14 cellular contexts compared by ENCODE assay signal in the genomic region with DNA sequence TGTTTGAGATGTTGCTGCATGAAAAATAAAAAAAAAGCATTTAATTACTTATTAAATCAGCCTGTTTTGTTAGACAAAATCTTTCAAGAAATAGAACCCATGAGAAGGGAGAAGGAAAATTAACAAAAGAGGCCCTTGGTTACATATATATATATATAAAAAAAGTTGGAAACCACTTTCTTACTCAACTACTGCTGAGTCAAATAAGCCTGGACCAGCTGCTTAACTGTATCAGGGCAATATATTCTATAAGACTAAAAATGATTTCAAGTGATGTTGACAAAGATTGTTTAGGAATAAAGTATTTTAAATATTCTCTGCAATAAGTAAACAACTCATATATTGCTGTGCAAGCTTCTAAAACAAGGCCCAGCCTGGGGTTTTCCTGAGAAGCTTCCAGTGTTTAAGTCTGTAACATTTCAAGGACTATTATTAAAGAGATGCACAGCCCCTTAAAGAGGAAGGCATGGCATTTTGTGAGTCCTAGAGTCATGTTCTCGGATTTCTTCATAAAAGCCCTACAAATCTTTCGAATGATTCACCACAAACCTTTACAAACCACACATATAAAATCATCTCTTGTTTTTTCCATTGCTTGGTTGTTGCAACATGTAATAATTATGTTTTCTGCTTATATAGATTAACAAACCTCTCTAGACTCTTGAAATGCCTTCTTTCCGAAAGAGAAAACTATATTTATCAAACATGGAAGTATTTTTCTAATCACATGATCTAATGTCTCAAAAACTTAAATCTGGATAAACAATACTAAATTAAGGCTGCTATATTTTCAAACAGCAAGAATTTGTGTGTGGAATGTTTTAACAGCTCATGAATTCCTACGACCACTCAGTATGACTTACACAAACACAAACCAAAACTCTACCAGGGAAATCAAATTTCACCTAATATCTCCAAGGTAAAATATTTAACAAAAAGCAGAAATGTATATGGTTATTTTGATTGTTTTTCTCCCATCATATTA. TPM values are rescaled to one million over a fixed set of nuclear protein-coding genes. Genes with fewer than 3 reads are reported as not detected.
A peak's percentile ranks its signal among the peaks of the same experiment; 100 is the strongest.
DNase-seq lines count a peak whose midpoint lies in the region; ATAC-seq, FAIRE-seq and TF ChIP-seq lines count a peak whose summit lies in the region.
"Had no signal": no experiment of that assay in that cellular context is flagged by ENCODE, and none has a peak within 500 bp of the region (broad histone marks: within the 10 kb centered on the region; RNA-seq: fewer than 3 reads in every experiment).

No MANE protein-coding gene starts in this region.

- no TSS peak for BruUV-seq in HepG2 (replicated peaks; lab: Mats Ljungman, UMichigan)

- peak overlapping the region; percentile 36 for H3K27ac Mint-ChIP-seq in mesothelial cell of epicardium

- ATAC-seq in HepG2, result no peak
- ATAC-seq in HG02870 (IDR thresholded peaks at IDR 0.05; ENCODE audit: unreplicated experiment), result no peak
- ATAC-seq: Panc1 had no signal

- no peaks in the 10 kb centered on the region for H3K27me3 Mint-ChIP-seq in mesothelial cell of epicardium (ENCODE audit: low read depth)

- CTCF ChIA-PET in HepG2 (lab: Yijun Ruan, JAX; ENCODE audit: low intra/inter-chr PET ratio, low total read pairs), result no interaction called here

- no peaks in the 10 kb centered on the region for H3K9me3 Mint-ChIP-seq in mesothelial cell of epicardium

- TF ChIP-seq EP300 in HepG2 (IDR thresholded peaks at IDR 0.05; ENCODE audit: low read depth in 2 of 2, low read length in 2 of 2) (no peak), HepG2 (CRISPR knock-in tag; IDR thresholded peaks at IDR 0.05; ENCODE audit: borderline replicate concordance) (no peak)

- no peaks in the 10 kb centered on the region for H3K36me3 Mint-ChIP-seq in mesothelial cell of epicardium

- H3K9me3 ChIP-seq in HepG2 (ENCODE audit: low read length), result no peaks in the 10 kb centered on the region

- in situ Hi-C loops in HepG2 (cut with HindIII; ENCODE audit: extremely low pct_ligation_motif_present, low pct_unique_long_range_greater_than_20kb), result no loop called here

- FAIRE-seq in HepG2 (lab: Jason Lieb, UNC), result no peak
- FAIRE-seq: GM12892 had no signal

- H3K4me2 ChIP-seq in HepG2 (ENCODE audit: low read depth, low read length), result no peak overlapping the region

- no peak for TF ChIP-seq POLR2A in HepG2 (IDR thresholded peaks at IDR 0.05; ENCODE audit: insufficient read depth in 1 of 2, low read depth in 2 of 2, low read length in 2 of 2)

- no peaks in the 10 kb centered on the region for H3K79me2 ChIP-seq in HepG2 (ENCODE audit: insufficient read depth, low read length)

- POLR2A ChIA-PET in HepG2 (lab: Yijun Ruan, JAX), result no interaction called here

- peaks cover 1 to 9% of the 10 kb centered on the region in 2 experiments; a peak in 4 of 5 replicates for H3K27me3 ChIP-seq in HepG2 (ENCODE audit: control insufficient read depth in 1 of 2, insufficient read depth in 2 of 2, low read length in 2 of 2)
- H3K27me3 ChIP-seq: dorsolateral prefrontal cortex had no signal

- no peak for TF ChIP-seq RAD21 in HepG2 (CRISPR knock-in tag; IDR thresholded peaks at IDR 0.05)

- WGBS in HepG2 (ENCODE audit: low lambda C conversion rate), result 6% methylated on average over 4 of the region's 4 CpGs

- H3K4me3 Mint-ChIP-seq in mesothelial cell of epicardium, result no peak overlapping the region

- no peaks in the 10 kb centered on the region for H3K36me3 ChIP-seq in HepG2 (replicated peaks in 1 of 2; ENCODE audit: control insufficient read depth in 1 of 2, insufficient read depth in 2 of 2, low read length in 2 of 2)

- no peak overlapping the region for H2AFZ ChIP-seq in HepG2 (ENCODE audit: low read length)

- H3K27ac ChIP-seq in HepG2 (ENCODE audit: extremely low read length, insufficient read depth, low read length), result no peak overlapping the region

- DNase-seq in AG10803 (ENCODE audit: low read depth) (peak; percentile 90), HT1080 (ENCODE audit: low read depth) (peak; percentile 62), amniotic stem cell (lab: John Stamatoyannopoulos, UW) (peak; percentile 53), mesothelial cell of epicardium (ENCODE audit: low spot score in 2 of 2, unreplicated experiment in 2 of 2) (no peak), GDM1 (lab: John Stamatoyannopoulos, UW) (no peak), HepG2 (ENCODE audit: low spot score) (no peak), NCI-H1105 (lab: John Stamatoyannopoulos, UW) (no peak)
- DNase-seq: activated CD4-positive, CD25-positive, alpha-beta regulatory T cell treated with anti-CD3 and anti-CD28 coated beads, Interleukin-2, amount 50 U/mL, for 72 hours; Calu3; dorsolateral prefrontal cortex; NCI-H1930 had no signal

- intact Hi-C loops in HepG2 (cut with micrococcal nuclease; ENCODE audit: unreplicated experiment), result no loop called here

- peaks cover 17% of the 10 kb centered on the region for H3K4me1 Mint-ChIP-seq in mesothelial cell of epicardium

- 0 out of 2 replicates have a peak, but pooled peaks cover 3% of the 10 kb centered on the region for H4K20me1 ChIP-seq in HepG2 (ENCODE audit: insufficient read depth, low read length)

- no peak for TF ChIP-seq CTCF in AG10803 (conservative IDR thresholded peaks at IDR 0.05; ENCODE audit: low read length)
- no peak for TF ChIP-seq CTCF in mesothelial cell of epicardium (IDR thresholded peaks at IDR 0.05; ENCODE audit: unreplicated experiment)
- no peak for TF ChIP-seq CTCF in HepG2 (CRISPR knock-in tag; IDR thresholded peaks at IDR 0.05)

- H3K9ac ChIP-seq in HepG2 (ENCODE audit: insufficient read depth, low read depth, low read length), result no peak overlapping the region

- no peaks in the 10 kb centered on the region for H3K4me1 ChIP-seq in HepG2 (ENCODE audit: insufficient read depth, low read length)

- H3K4me3 ChIP-seq in AG10803 (ENCODE audit: low read length) (no peak overlapping the region), HepG2 (replicated peaks in 1 of 3; ENCODE audit: insufficient read depth in 1 of 3, low read depth in 2 of 3, low read length in 3 of 3) (no peak overlapping the region)
- H3K4me3 ChIP-seq: dorsolateral prefrontal cortex had no signal

TF ChIP-seq in HepG2, 621 proteins besides CTCF, POLR2A, EP300 and RAD21 (continues in another document):
- no peak for TF ChIP-seq SIN3A (IDR thresholded peaks at IDR 0.05; ENCODE audit: borderline replicate concordance, low read depth, low read length)
- TF ChIP-seq REXO4 (CRISPR knock-in tag; IDR thresholded peaks at IDR 0.05; ENCODE audit: borderline replicate concordance), result no peak
- no peak for TF ChIP-seq FLYWCH1 (CRISPR knock-in tag; IDR thresholded peaks at IDR 0.05)
- TF ChIP-seq, protein P1, sequence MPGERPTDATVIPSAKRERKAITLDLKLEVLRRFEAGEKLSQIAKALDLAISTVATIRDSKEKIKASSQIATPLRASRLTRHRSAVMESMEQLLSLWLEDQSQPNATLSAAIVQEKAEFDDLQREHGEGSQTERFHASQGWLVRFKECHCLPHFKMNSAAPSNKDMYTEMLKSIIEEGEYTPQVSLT (CRISPR knock-in tag; IDR thresholded peaks at IDR 0.05; ENCODE audit: borderline replicate concordance, low read depth), result no peak
- no peak for TF ChIP-seq KLF16 (CRISPR knock-in tag; IDR thresholded peaks at IDR 0.05)
- no peak for TF ChIP-seq ZNF724P (CRISPR knock-in tag; IDR thresholded peaks at IDR 0.05; ENCODE audit: borderline replicate concordance)
- no peak for TF ChIP-seq MTA1 (CRISPR knock-in tag; IDR thresholded peaks at IDR 0.05; ENCODE audit: borderline replicate concordance)

RNA-seq across cellular contexts. Expression of a gene that starts 14.3 kb away (rescaled TPM):
- 2.8 and 5.4 TPM in 2 replicates for total RNA-seq in HT1080 (2014; rRNA removed; shearing (Covaris generic))
- polyA plus RNA-seq in HT1080 (2015; cell fraction: cytosol; rRNA removed), result 8.4 and 10.7 TPM in 2 replicates
- 4.1 and 5.2 TPM in 2 replicates for polyA plus RNA-seq in HT1080 (2015; cell fraction: nucleus; rRNA removed)
- total RNA-seq in mesothelial cell of epicardium (4.5 to 7.2 TPM (median 5.5 TPM) in 3 replicates), HepG2 (2016; rRNA removed; fragmentation: Illumina TruSeq; extraction: Trizol) (not detected in 2 replicates)
- total RNA-seq in HepG2 (2016; cell fraction: cytosol; rRNA removed; fragmentation: Illumina TruSeq; extraction: Trizol; ENCODE audit: low read depth), result not detected in 2 replicates
- total RNA-seq in HepG2 (2016; cell fraction: insoluble cytoplasmic fraction; rRNA removed; fragmentation: Illumina TruSeq; extraction: Trizol), result not detected in 2 replicates
- not detected in 2 replicates for total RNA-seq in HepG2 (2016; cell fraction: membrane; rRNA removed; fragmentation: Illumina TruSeq; extraction: Trizol)
- not detected in 2 replicates for total RNA-seq in HepG2 (2016; cell fraction: nucleus; rRNA removed; fragmentation: Illumina TruSeq; extraction: Trizol)
- not detected in 2 replicates for polyA plus RNA-seq in HepG2 (2011; rRNA removed)
- polyA plus RNA-seq in HepG2 (2011; cell fraction: cytosol; rRNA removed), result not detected in 2 replicates
- not detected in 2 replicates for polyA plus RNA-seq in HepG2 (2011; cell fraction: nucleus; rRNA removed)
- polyA plus RNA-seq in HepG2 (2012), result not detected in 2 replicates
- polyA plus RNA-seq in HepG2 (2016; cell fraction: cytosol; fragmentation: Illumina TruSeq; extraction: Trizol; ENCODE audit: low read depth), result not detected in 2 replicates
- not detected in 2 replicates for polyA plus RNA-seq in HepG2 (2016; cell fraction: insoluble cytoplasmic fraction; fragmentation: Illumina TruSeq; extraction: Trizol; ENCODE audit: low read depth)
- polyA plus RNA-seq in HepG2 (2016; cell fraction: membrane; fragmentation: Illumina TruSeq; extraction: Trizol; ENCODE audit: low read depth), result not detected in 2 replicates
- not detected in 2 replicates for polyA plus RNA-seq in HepG2 (2016; cell fraction: nucleus; fragmentation: Illumina TruSeq; extraction: Trizol; ENCODE audit: insufficient read depth, low read depth)
- 3.1 TPM in 1 of 2 replicates, not detected in the other for polyA minus RNA-seq in HepG2 (2011; rRNA and poly(A)+ RNA removed; ENCODE audit: low replicate concordance)
- polyA minus RNA-seq in HepG2 (2011; cell fraction: cytosol; rRNA and poly(A)+ RNA removed), result not detected in 2 replicates
- polyA minus RNA-seq in HepG2 (2011; cell fraction: nucleus; rRNA and poly(A)+ RNA removed), result not detected in 2 replicates

Comparison
In these comparisons a context has a peak if more than half of its experiments do, and no peak if none do; other contexts are left out.
1. DNase-seq: peak in AG10803 (single experiment), HT1080 (single experiment) and amniotic stem cell (single experiment); none in mesothelial cell of epicardium (0 of 2), GDM1 (single experiment), HepG2 (single experiment) and NCI-H1105 (single experiment).